Comparison of ENCODE assay signal across 28 cellular contexts in genomic region chrX:10193587-10193986, GRCh38. TPM values are rescaled to one million over a fixed set of nuclear protein-coding genes. Genes with fewer than 3 reads are reported as not detected.
"Had no signal": no experiment of that assay in that cellular context is flagged by ENCODE, and none has a peak within 500 bp of the region (broad histone marks: within the 10 kb centered on the region; RNA-seq: fewer than 3 reads in every experiment).

No MANE protein-coding gene starts in this region.

- H3K4me1 ChIP-seq: lower lobe of right lung, neural progenitor cell, parathyroid adenoma, psoas muscle, vagina had no signal

- ATAC-seq: heart left ventricle; left colon; left lung; lower lobe of right lung; mucosa of descending colon; naive thymus-derived CD4-positive, alpha-beta T cell; natural killer cell treated with Interleukin-12 subunit alpha and Interleukin-12 subunit beta and Interleukin-15 and Interleukin-18, amount 100 ng/mL, for 72 hours; psoas muscle; right lobe of liver had no signal

- H3K27me3 ChIP-seq: heart left ventricle, left lung, neural progenitor cell, neutrophil, right atrium auricular region, right lobe of liver, tibial nerve, vagina had no signal

- H3K9ac ChIP-seq: neural progenitor cell, parathyroid adenoma had no signal

- H3K9me3 Mint-ChIP-seq: immature natural killer cell; naive thymus-derived CD4-positive, alpha-beta T cell; natural killer cell treated with Interleukin-12 subunit alpha and Interleukin-12 subunit beta and Interleukin-15 and Interleukin-18, amount 100 ng/mL, for 72 hours; stimulated activated naive CD8-positive, alpha-beta T cell treated with anti-CD3 and anti-CD28 coated beads, Interleukin-15, Interleukin-2, amounts not matched to agents 100 ng/mL and 50 ng/mL, for 24 hours had no signal

- H2AFZ ChIP-seq: neural progenitor cell, parathyroid adenoma had no signal

- H3K79me2 ChIP-seq: parathyroid adenoma had no signal

- H3K4me3 Mint-ChIP-seq: immature natural killer cell; naive thymus-derived CD4-positive, alpha-beta T cell; natural killer cell treated with Interleukin-12 subunit alpha and Interleukin-12 subunit beta and Interleukin-15 and Interleukin-18, amount 100 ng/mL, for 72 hours; neural progenitor cell; stimulated activated naive CD8-positive, alpha-beta T cell treated with anti-CD3 and anti-CD28 coated beads, Interleukin-15, Interleukin-2, amounts not matched to agents 100 ng/mL and 50 ng/mL, for 24 hours; type B pancreatic cell had no signal

- H3K9me3 ChIP-seq: heart left ventricle, left lung, lower lobe of right lung, mucosa of descending colon, neutrophil, psoas muscle, right atrium auricular region, tibial nerve, vagina had no signal

- H3K27ac Mint-ChIP-seq: immature natural killer cell; naive thymus-derived CD4-positive, alpha-beta T cell; natural killer cell treated with Interleukin-12 subunit alpha and Interleukin-12 subunit beta and Interleukin-15 and Interleukin-18, amount 100 ng/mL, for 72 hours; neural progenitor cell; type B pancreatic cell had no signal

- H3K4me2 ChIP-seq: neural progenitor cell, smooth muscle cell had no signal

- H3K27me3 Mint-ChIP-seq: naive thymus-derived CD4-positive, alpha-beta T cell; stimulated activated naive CD8-positive, alpha-beta T cell treated with anti-CD3 and anti-CD28 coated beads, Interleukin-15, Interleukin-2, amounts not matched to agents 100 ng/mL and 50 ng/mL, for 24 hours; type B pancreatic cell had no signal

- H3K36me3 Mint-ChIP-seq: immature natural killer cell; naive thymus-derived CD4-positive, alpha-beta T cell; natural killer cell treated with Interleukin-12 subunit alpha and Interleukin-12 subunit beta and Interleukin-15 and Interleukin-18, amount 100 ng/mL, for 72 hours; neural progenitor cell had no signal

- DNase-seq: heart left ventricle; hypothalamus; immature natural killer cell; kidney; left colon; left lung; lower lobe of right lung; mammary epithelial cell; midbrain; mucosa of descending colon; naive thymus-derived CD4-positive, alpha-beta T cell; occipital lobe; psoas muscle; right lobe of liver; stimulated activated CD4-positive, alpha-beta T cell treated with anti-CD3 and anti-CD28 coated beads, Interleukin-1b, Interleukin-23, amount 100 ng/mL, for 48 hours; stimulated activated CD4-positive, alpha-beta T cell treated with anti-CD3 and anti-CD28 coated beads, Interleukin-4, amount 100 ng/mL, for 1 hour; stimulated activated naive CD4-positive, alpha-beta T cell had no signal

- H3K36me3 ChIP-seq: left lung, lower lobe of right lung, neural progenitor cell, neutrophil, right atrium auricular region, right lobe of liver, vagina had no signal

- H3K27ac ChIP-seq: heart left ventricle, left lung, lower lobe of right lung, neural progenitor cell, neutrophil, parathyroid adenoma, psoas muscle, right atrium auricular region, right lobe of liver, tibial nerve, vagina had no signal

- H3K4me3 ChIP-seq: heart left ventricle, left lung, lower lobe of right lung, mucosa of descending colon, neural progenitor cell, psoas muscle, right atrium auricular region, right lobe of liver, smooth muscle cell, tibial nerve, vagina had no signal

- FAIRE-seq: islet of Langerhans, kidney had no signal

RNA-seq across cellular contexts. Expression of gene CLCN4, which starts 36.8 kb away (rescaled TPM):
- total RNA-seq: natural killer cell treated with Interleukin-12 subunit alpha and Interleukin-12 subunit beta and Interleukin-15 and Interleukin-18, amount 100 ng/mL, for 72 hours had no signal
